Comparison of ENCODE assay signal across 8 cellular contexts in the genomic region with DNA sequence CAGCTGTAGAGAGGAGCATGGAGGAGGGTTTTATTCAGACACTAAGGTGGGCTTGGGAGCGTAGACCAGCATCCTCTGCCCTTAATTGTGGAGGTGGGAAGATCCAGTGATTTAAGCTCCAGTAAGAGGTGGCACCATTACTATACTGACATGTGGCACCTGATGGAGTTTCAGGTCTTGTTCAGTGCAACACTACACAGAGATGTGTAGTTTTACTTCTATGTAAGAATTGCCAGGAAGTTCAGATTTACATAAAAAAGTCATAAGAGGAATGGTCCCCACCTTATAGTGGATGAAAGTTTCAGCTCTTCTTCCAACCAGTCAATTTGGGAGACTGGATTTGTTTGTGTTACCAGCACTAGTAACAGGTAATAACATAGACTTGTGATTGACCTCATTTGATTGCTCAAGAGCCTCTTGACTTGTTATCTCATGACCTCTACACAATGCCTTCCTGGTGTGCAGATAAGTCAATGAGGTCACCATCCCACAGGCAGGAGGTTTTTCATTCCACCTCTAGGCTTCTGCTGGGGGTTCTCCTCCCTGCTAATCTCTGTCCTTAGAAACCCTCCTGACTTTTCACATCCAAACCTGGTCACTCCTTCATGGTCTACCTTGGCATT. TPM values are rescaled to one million over a fixed set of nuclear protein-coding genes. Genes with fewer than 3 reads are reported as not detected.
DNase-seq lines count a peak whose midpoint lies in the region; ATAC-seq and TF ChIP-seq lines count a peak whose summit lies in the region.
"Not testable (repeated sequence)": the region's sequence is repeated elsewhere in the genome, so short reads cannot be mapped to it uniquely, and the experiment has no call there.

No MANE protein-coding gene starts in this region.

- intact Hi-C loops in MCF 10A (cut with micrococcal nuclease); heart left ventricle (cut with DNase I): not testable (repeated sequence)

- DNase-seq in COLO668 (lab: John Stamatoyannopoulos, UW; ENCODE audit: unreplicated experiment) (peak; percentile 7), HT-29 (ENCODE audit: low spot score) (peak; percentile 20), NCI-H226 (peak; percentile 95), MCF 10A (ENCODE audit: unreplicated experiment) (peak; percentile 3), heart left ventricle (peak in 3 of 5 donors; percentile 37 to 60 (median 38))
- not testable (repeated sequence) for DNase-seq in T-helper 17 cell; stimulated activated naive CD8-positive, alpha-beta T cell treated with anti-CD3 and anti-CD28 coated beads, Interleukin-15, amount 100 ng/mL, for 72 hours

- H3K27ac ChIP-seq in heart left ventricle (peak overlapping the region; percentile 20 to 94 (median 82)), liver (ENCODE audit: low read depth in 1 of 2, low read length in 2 of 2) (peak overlapping the region; percentile 35 to 43)

- POLR2A ChIA-PET in MCF 10A (lab: Yijun Ruan, JAX), result interaction anchor here (0.6 to 1.3 kb wide), 6 partner anchors 9 to 68 kb away, joined by 3 to 13 read pairs (median 4); a partner anchor contains a TSS

- not testable (repeated sequence) for H3K36me3 Mint-ChIP-seq in T-helper 17 cell (ENCODE audit: low read depth); MCF 10A (ENCODE audit: insufficient read depth, unreplicated experiment)

- H3K36me3 ChIP-seq in heart left ventricle; liver (ENCODE audit: control insufficient read depth in 4 of 4, insufficient read depth in 3 of 4, low read depth in 1 of 4, low read length in 3 of 4): not testable (repeated sequence)

- TF ChIP-seq CTCF in MCF 10A (IDR thresholded peaks at IDR 0.05; ENCODE audit: unreplicated experiment); heart left ventricle (IDR thresholded peaks at IDR 0.05); liver (IDR thresholded peaks at IDR 0.05; ENCODE audit: low read depth, low read length, missing input control): not testable (repeated sequence)

- H3K27me3 Mint-ChIP-seq in T-helper 17 cell; MCF 10A (ENCODE audit: insufficient read depth, unreplicated experiment); stimulated activated naive CD8-positive, alpha-beta T cell treated with anti-CD3 and anti-CD28 coated beads, Interleukin-15, amount 100 ng/mL, for 72 hours: not testable (repeated sequence)

- not testable (repeated sequence) for H3K9me3 Mint-ChIP-seq in MCF 10A (ENCODE audit: unreplicated experiment); stimulated activated naive CD8-positive, alpha-beta T cell treated with anti-CD3 and anti-CD28 coated beads, Interleukin-15, amount 100 ng/mL, for 72 hours

- H3K4me1 Mint-ChIP-seq in T-helper 17 cell, result not testable (repeated sequence)
- peaks cover 34% of the 10 kb centered on the region for H3K4me1 Mint-ChIP-seq in MCF 10A (ENCODE audit: insufficient read depth, unreplicated experiment)
- H3K4me1 Mint-ChIP-seq in stimulated activated naive CD8-positive, alpha-beta T cell treated with anti-CD3 and anti-CD28 coated beads, Interleukin-15, amount 100 ng/mL, for 72 hours, result peaks cover 23% of the 10 kb centered on the region

- not testable (repeated sequence) for TF ChIP-seq POLR2A in heart left ventricle (IDR thresholded peaks at IDR 0.05)

- not testable (repeated sequence) for H3K4me3 Mint-ChIP-seq in T-helper 17 cell; MCF 10A (ENCODE audit: unreplicated experiment); stimulated activated naive CD8-positive, alpha-beta T cell treated with anti-CD3 and anti-CD28 coated beads, Interleukin-15, amount 100 ng/mL, for 72 hours

- H3K4me1 ChIP-seq in heart left ventricle, result peaks cover 0 to 32% (median 10%) of the 10 kb centered on the region in 12 donors
- peaks cover 4 to 37% (median 25%) of the 10 kb centered on the region in 4 donors for H3K4me1 ChIP-seq in liver (ENCODE audit: control insufficient read depth in 4 of 4, insufficient read depth in 4 of 4, low read length in 3 of 4)

- H3K9ac ChIP-seq in liver (ENCODE audit: low read depth in 1 of 2, low read length in 2 of 2), result not testable (repeated sequence)

- not testable (repeated sequence) for H3K4me3 ChIP-seq in heart left ventricle; liver (ENCODE audit: low read depth in 1 of 3, low read length in 3 of 3)

- CTCF ChIA-PET in MCF 10A (lab: Yijun Ruan, JAX), result interaction anchor here (0.6 to 1.9 kb wide), 4 partner anchors 10 to 140 kb away, joined by 3 to 7 read pairs (median 4); no protein-coding TSS in a partner anchor

- not testable (repeated sequence) for BruUV-seq in MCF 10A (replicated peaks; lab: Mats Ljungman, UMichigan)

- H3K27ac Mint-ChIP-seq in T-helper 17 cell; stimulated activated naive CD8-positive, alpha-beta T cell treated with anti-CD3 and anti-CD28 coated beads, Interleukin-15, amount 100 ng/mL, for 72 hours: not testable (repeated sequence)
- peak overlapping the region; percentile 85 for H3K27ac Mint-ChIP-seq in MCF 10A (ENCODE audit: low read depth, unreplicated experiment)

- WGBS in heart left ventricle, 4 donors, result 57 to 84% (median 75%) methylated on average over 1 of the region's 1 CpG
- 93% methylated on average over 1 of the region's 1 CpG for WGBS in liver

- ATAC-seq in T-helper 17 cell (peak; percentile 62), heart left ventricle (peak; percentile 71 to 87 (median 80))
- peak; percentile 58 for ATAC-seq in stimulated activated naive CD8-positive, alpha-beta T cell treated with anti-CD3 and anti-CD28 coated beads, Interleukin-15, amount 100 ng/mL, for 72 hours

- not testable (repeated sequence) for H3K9me3 ChIP-seq in T-helper 17 cell (ENCODE audit: control insufficient read depth, low read length, poor library complexity, severe bottlenecking); heart left ventricle; liver (ENCODE audit: control insufficient read depth in 4 of 4, low read length in 3 of 4)

- not testable (repeated sequence) for H3K27me3 ChIP-seq in heart left ventricle; liver (ENCODE audit: control insufficient read depth in 4 of 4, insufficient read depth in 4 of 4, low read length in 3 of 4)

- peak in 1 of 2 donors; percentile 4 for TF ChIP-seq RAD21 in liver (IDR thresholded peaks at IDR 0.05)

TF ChIP-seq in liver, 16 proteins besides CTCF, POLR2A, EP300 and RAD21:
- TF ChIP-seq FOXA2 (IDR thresholded peaks at IDR 0.05) (peak; percentile 29), RXRA (IDR thresholded peaks at IDR 0.05) (peak; percentile 74 to 85), JUND (IDR thresholded peaks at IDR 0.05) (peak; percentile 54 to 73), SP1 (IDR thresholded peaks at IDR 0.05) (peak; percentile 51), HNF4A (conservative IDR thresholded peaks at IDR 0.05) (peak; percentile 39 to 54), EGR1 (IDR thresholded peaks at IDR 0.05; ENCODE audit: low read depth in 2 of 2) (peak in 1 of 2 donors; percentile 28)
- TF ChIP-seq, protein P1, sequence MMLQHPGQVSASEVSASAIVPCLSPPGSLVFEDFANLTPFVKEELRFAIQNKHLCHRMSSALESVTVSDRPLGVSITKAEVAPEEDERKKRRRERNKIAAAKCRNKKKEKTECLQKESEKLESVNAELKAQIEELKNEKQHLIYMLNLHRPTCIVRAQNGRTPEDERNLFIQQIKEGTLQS (IDR thresholded peaks at IDR 0.05), result peak; percentile 49

RNA-seq across cellular contexts. Expression of a gene that starts 33.8 kb away (rescaled TPM):
- total RNA-seq in HT-29 (2014; rRNA removed; shearing (Covaris generic)), result 90.3 and 108 TPM in 2 replicates
- total RNA-seq in T-helper 17 cell, result 100 to 1,000 TPM; 426 to 437 TPM
- 65.7 and 92.9 TPM in 2 replicates for total RNA-seq in MCF 10A (2022)
- total RNA-seq in heart left ventricle, result 100 to 1,000 TPM; 259 to 598 (median 357) TPM
- polyA plus RNA-seq in heart left ventricle, result 100 to 1,000 TPM; 124 to 169 TPM
- 10 to 100 TPM; 37.9 to 92.3 TPM for total RNA-seq in liver
- 10 to 100 TPM; 18.6 to 37.0 TPM for polyA plus RNA-seq in liver
